In genomic region chr1:230120949-230121381, GRCh38 we compare ENCODE assay signal across 1 cellular context.
TF ChIP-seq lines count a peak whose summit lies in the region.

No MANE protein-coding gene starts in this region.

TF ChIP-seq in Ishikawa, 13 proteins besides CTCF, POLR2A, EP300 and RAD21 (continued from another document):
- TF ChIP-seq REST (IDR thresholded peaks at IDR 0.05; ENCODE audit: low read depth) (no peak), FOXM1 (IDR thresholded peaks at IDR 0.05; ENCODE audit: borderline replicate concordance, low read depth) (no peak), TCF12 (IDR thresholded peaks at IDR 0.05; ENCODE audit: low read depth) (no peak), MAX (IDR thresholded peaks at IDR 0.05) (no peak), CREB1 (IDR thresholded peaks at IDR 0.05; ENCODE audit: low read depth) (no peak), NFIC (IDR thresholded peaks at IDR 0.05) (no peak), USF1 (IDR thresholded peaks at IDR 0.05) (no peak), TAF1 (IDR thresholded peaks at IDR 0.05; ENCODE audit: low read depth) (no peak), ZBTB7A (IDR thresholded peaks at IDR 0.05; ENCODE audit: low read depth) (no peak), EGR1 (IDR thresholded peaks at IDR 0.05) (no peak), YY1 (IDR thresholded peaks at IDR 0.05; ENCODE audit: low read depth) (no peak)
TF ChIP-seq in Ishikawa: peak in this region for 0.
